8 cellular contexts compared by ENCODE assay signal in the genomic region with DNA sequence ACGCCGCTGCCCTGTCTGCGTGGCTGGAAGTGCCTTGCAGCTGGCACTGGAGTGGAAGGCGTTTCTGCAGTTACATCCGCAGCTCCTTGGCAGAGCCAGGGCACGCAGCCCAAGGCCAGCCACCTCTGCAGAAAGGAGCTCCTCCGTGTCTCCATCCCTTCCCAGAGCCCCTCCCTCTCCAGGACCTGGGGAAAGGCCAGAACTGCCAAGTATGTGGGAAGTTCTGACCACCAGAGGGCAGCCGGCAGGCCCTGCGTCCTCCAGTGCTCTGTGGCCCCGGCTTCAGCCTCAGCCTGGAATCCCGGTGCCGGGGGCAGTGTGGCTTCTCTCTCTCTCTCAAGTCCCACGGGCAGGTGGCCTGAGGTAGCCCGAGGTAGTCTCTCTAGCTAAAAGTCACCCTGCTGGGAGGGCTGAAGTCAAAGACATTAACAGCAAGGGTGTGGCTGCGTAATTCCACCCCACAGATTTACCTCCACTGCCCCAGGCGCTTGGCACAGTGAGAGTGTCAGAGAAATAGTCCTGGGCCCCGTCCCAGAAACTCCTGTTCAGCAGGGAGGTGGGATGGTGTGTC.
DNase-seq lines count a peak whose midpoint lies in the region; ATAC-seq, FAIRE-seq and TF ChIP-seq lines count a peak whose summit lies in the region.

No MANE protein-coding gene starts in this region.

- no peak for FAIRE-seq in D721Med (lab: Jason Lieb, UNC)

- TF ChIP-seq CTCF in D721Med (IDR thresholded peaks at IDR 0.05; ENCODE audit: insufficient read depth, missing control alignments) (peak; percentile 60), brain microvascular endothelial cell (IDR thresholded peaks at IDR 0.05; ENCODE audit: low read depth, low read length, missing control alignments) (peak; percentile 79), vagina (IDR thresholded peaks at IDR 0.05) (peak in 2 of 3 experiments; percentile 24 to 31)

- peak; percentile 63 for DNase-seq in D721Med (ENCODE audit: insufficient read length, low spot score)
- DNase-seq in LoVo (ENCODE audit: low spot score): peak; percentile 5
- DNase-seq in brain microvascular endothelial cell: peak; percentile 36
- DNase-seq in left colon: peak; percentile 50 to 60
- DNase-seq in vagina (ENCODE audit: extremely low spot score in 2 of 2): no peak
- no peak for DNase-seq in middle frontal gyrus (ENCODE audit: extremely low spot score, low spot score)
- no peak for DNase-seq in stimulated activated CD4-positive, alpha-beta T cell treated with anti-CD3 and anti-CD28 coated beads, Interleukin-1b, Interleukin-23, amount 100 ng/mL, for 48 hours

- intact Hi-C loops in left colon (cut with DNase I, micrococcal nuclease) (no loop called here), vagina (cut with DNase I) (no loop called here)

- H3K27ac ChIP-seq in brain microvascular endothelial cell: no peak overlapping the region
- peak overlapping the region; percentile 30 for H3K27ac ChIP-seq in vagina

- TF ChIP-seq POLR2A in vagina (IDR thresholded peaks at IDR 0.05): no peak

- H3K9me3 ChIP-seq in vagina: no peaks in the 10 kb centered on the region

- H3K36me3 ChIP-seq in brain microvascular endothelial cell (replicated peaks): peaks cover 96% of the 10 kb centered on the region
- H3K36me3 ChIP-seq in vagina: peaks cover 0 to 24% of the 10 kb centered on the region in 2 donors

- ATAC-seq in left colon: peak; percentile 78
- no peak for ATAC-seq in GM21619 (IDR thresholded peaks at IDR 0.05; ENCODE audit: unreplicated experiment)

- H3K4me1 ChIP-seq in vagina: peaks cover 38% of the 10 kb centered on the region

- H3K4me3 ChIP-seq in brain microvascular endothelial cell (ENCODE audit: low read depth, low read length) (no peak overlapping the region), vagina (no peak overlapping the region)

- H3K27me3 ChIP-seq in brain microvascular endothelial cell (replicated peaks) (no peaks in the 10 kb centered on the region), vagina (no peaks in the 10 kb centered on the region)

- in situ Hi-C loops in brain microvascular endothelial cell (cut with HindIII; ENCODE audit: low pct_ligation_motif_present, low sequenced_read_pairs): no loop called here

Comparison
In these comparisons a context has a peak if more than half of its experiments do, and no peak if none do; other contexts are left out.
1. DNase-seq: peak in D721Med (single experiment), LoVo (single experiment), brain microvascular endothelial cell (single experiment) and left colon (2 of 2); none in vagina (0 of 2), middle frontal gyrus (single experiment) and stimulated activated CD4-positive, alpha-beta T cell treated with anti-CD3 and anti-CD28 coated beads, Interleukin-1b, Interleukin-23, amount 100 ng/mL, for 48 hours (single experiment).
2. CTCF ChIP-seq: peak in every context shown above with its lines; median percentile 79 in brain microvascular endothelial cell; 60 in D721Med; 28 in vagina.